In genomic region chr19:44618640-44619357, GRCh38 we compare ENCODE assay signal across 2 cellular contexts.
A peak's percentile ranks its signal among the peaks of the same experiment; 100 is the strongest.
TF ChIP-seq lines count a peak whose summit lies in the region.

No MANE protein-coding gene starts in this region.

TF ChIP-seq in WTC11, 78 proteins besides CTCF, POLR2A, EP300 and RAD21:
- no peak for TF ChIP-seq ZNF121 (CRISPR knock-in tag; IDR thresholded peaks at IDR 0.05)
- peak; percentile 43 for TF ChIP-seq USF2 (CRISPR knock-in tag; IDR thresholded peaks at IDR 0.05)

TF ChIP-seq in HepG2, 621 proteins besides CTCF, POLR2A, EP300 and RAD21:
- TF ChIP-seq ZNF3 (CRISPR knock-in tag; IDR thresholded peaks at IDR 0.05) (no peak), NFYB (CRISPR knock-in tag; IDR thresholded peaks at IDR 0.05) (peak; percentile 38; the same call in 1 of the 2 replicates), NFYC (CRISPR knock-in tag; IDR thresholded peaks at IDR 0.05) (peak; percentile 55; the same call in 1 of the 2 replicates), MZF1 (CRISPR knock-in tag; IDR thresholded peaks at IDR 0.05; ENCODE audit: borderline replicate concordance) (no peak)
- TF ChIP-seq, protein P1, sequence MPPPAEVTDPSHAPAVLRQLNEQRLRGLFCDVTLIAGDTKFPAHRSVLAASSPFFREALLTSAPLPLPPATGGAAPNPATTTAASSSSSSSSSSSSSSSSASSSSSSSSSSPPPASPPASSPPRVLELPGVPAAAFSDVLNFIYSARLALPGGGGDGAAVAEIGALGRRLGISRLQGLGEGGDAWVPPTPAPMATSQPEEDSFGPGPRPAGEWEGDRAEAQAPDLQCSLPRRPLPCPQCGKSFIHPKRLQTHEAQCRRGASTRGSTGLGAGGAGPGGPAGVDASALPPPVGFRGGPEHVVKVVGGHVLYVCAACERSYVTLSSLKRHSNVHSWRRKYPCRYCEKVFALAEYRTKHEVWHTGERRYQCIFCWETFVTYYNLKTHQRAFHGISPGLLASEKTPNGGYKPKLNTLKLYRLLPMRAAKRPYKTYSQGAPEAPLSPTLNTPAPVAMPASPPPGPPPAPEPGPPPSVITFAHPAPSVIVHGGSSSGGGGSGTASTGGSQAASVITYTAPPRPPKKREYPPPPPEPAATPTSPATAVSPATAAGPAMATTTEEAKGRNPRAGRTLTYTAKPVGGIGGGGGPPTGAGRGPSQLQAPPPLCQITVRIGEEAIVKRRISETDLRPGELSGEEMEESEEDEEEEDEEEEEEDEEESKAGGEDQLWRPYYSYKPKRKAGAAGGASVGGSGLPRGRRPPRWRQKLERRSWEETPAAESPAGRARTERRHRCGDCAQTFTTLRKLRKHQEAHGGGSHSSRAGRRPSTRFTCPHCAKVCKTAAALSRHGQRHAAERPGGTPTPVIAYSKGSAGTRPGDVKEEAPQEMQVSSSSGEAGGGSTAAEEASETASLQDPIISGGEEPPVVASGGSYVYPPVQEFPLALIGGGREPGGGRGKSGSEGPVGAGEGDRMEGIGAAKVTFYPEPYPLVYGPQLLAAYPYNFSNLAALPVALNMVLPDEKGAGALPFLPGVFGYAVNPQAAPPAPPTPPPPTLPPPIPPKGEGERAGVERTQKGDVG (CRISPR knock-in tag; IDR thresholded peaks at IDR 0.05; ENCODE audit: borderline replicate concordance) = no peak
TF ChIP-seq in HepG2: peak in this region for 2.
